Comparison of ENCODE assay signal across 13 cellular contexts in the genomic region with DNA sequence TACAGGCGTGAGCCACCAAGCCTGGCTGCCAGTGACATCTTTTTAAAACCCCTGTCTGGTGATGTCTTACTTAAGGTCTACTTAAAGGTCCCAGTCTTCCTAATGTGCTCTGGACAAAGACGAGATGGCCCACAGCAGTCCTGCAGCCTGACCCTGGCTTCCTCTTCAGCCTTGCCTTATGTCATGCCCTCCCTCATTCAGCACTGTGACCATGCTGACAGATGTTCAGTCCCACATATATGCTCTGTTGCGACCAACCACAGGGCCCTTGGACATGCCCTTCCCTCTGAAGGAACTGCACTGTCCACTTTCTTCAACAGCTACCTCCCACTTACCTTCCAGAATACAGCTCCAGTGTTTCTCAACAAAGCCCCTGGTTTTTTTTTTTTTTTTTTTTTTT.
DNase-seq lines count a peak whose midpoint lies in the region; ATAC-seq and TF ChIP-seq lines count a peak whose summit lies in the region.
"Had no signal": no experiment of that assay in that cellular context is flagged by ENCODE, and none has a peak within 500 bp of the region (broad histone marks: within the 10 kb centered on the region; RNA-seq: fewer than 3 reads in every experiment).

No MANE protein-coding gene starts in this region.

- H3K9me3 ChIP-seq in heart left ventricle (no peaks in the 10 kb centered on the region), spleen (no peaks in the 10 kb centered on the region)
- H3K9me3 ChIP-seq: BLaER1 treated with 17β-estradiol and CSF1 and Interleukin-3, amounts not matched to agents 10 nM and 100 nM; HAP-1 had no signal

- no peak for TF ChIP-seq CTCF in heart left ventricle (IDR thresholded peaks at IDR 0.05)
- TF ChIP-seq CTCF in spleen (IDR thresholded peaks at IDR 0.05 in 8 of 11, conservative IDR thresholded peaks at IDR 0.05 in 3 of 11), result no peak

- H3K4me1 ChIP-seq in heart left ventricle, result no peaks in the 10 kb centered on the region
- H3K4me1 ChIP-seq in spleen, result no peaks in the 10 kb centered on the region

- WGBS in heart left ventricle, 4 donors, result 84 to 93% (median 86%) methylated on average over 3 of the region's 3 CpGs
- WGBS in spleen, 5 donors, result 82 to 94% (median 84%) methylated on average over 3 of the region's 3 CpGs

- ATAC-seq in heart left ventricle, result no peak
- no peak for ATAC-seq in left lobe of liver
- ATAC-seq in HG02623 (IDR thresholded peaks at IDR 0.05; ENCODE audit: unreplicated experiment), result no peak

- H3K36me3 ChIP-seq in heart left ventricle (peaks cover 0 to 16% (median 0%) of the 10 kb centered on the region in 9 donors), spleen (no peaks in the 10 kb centered on the region)
- H3K36me3 ChIP-seq: BLaER1 treated with 17β-estradiol and CSF1 and Interleukin-3, amounts not matched to agents 10 nM and 100 nM; HAP-1 had no signal

- DNase-seq in cardiac septum (ENCODE audit: low spot score), result peak; percentile 50
- no peak for DNase-seq in heart left ventricle
- DNase-seq in left lobe of liver (ENCODE audit: low spot score), result peak; percentile 14
- DNase-seq in spleen, result peak; percentile 36
- no peak for DNase-seq in DMS153 (lab: John Stamatoyannopoulos, UW)
- DNase-seq in SHP77 treated with DMSO at 0.1 percent for 48 hours (lab: John Stamatoyannopoulos, UW), result no peak
- DNase-seq: ACHN; CD4-positive, CD25-positive, alpha-beta regulatory T cell; HFFc6 had no signal

- TF ChIP-seq POLR2A in heart left ventricle (IDR thresholded peaks at IDR 0.05) (no peak), spleen (IDR thresholded peaks at IDR 0.05) (no peak)

- no peak overlapping the region for H3K4me3 ChIP-seq in heart left ventricle
- no peak overlapping the region for H3K4me3 ChIP-seq in spleen
- H3K4me3 ChIP-seq: BLaER1 treated with 17β-estradiol and CSF1 and Interleukin-3, amounts not matched to agents 10 nM and 100 nM; HAP-1 had no signal

- H3K27ac ChIP-seq in heart left ventricle, result no peak overlapping the region
- no peak overlapping the region for H3K27ac ChIP-seq in spleen
- H3K27ac ChIP-seq: BLaER1 treated with 17β-estradiol and CSF1 and Interleukin-3, amounts not matched to agents 10 nM and 100 nM; HL-60 had no signal

- intact Hi-C loops in cardiac septum (cut with DNase I), result no loop called here
- intact Hi-C loops in heart left ventricle (cut with DNase I), result loop anchor here in 2 of 10 donors (5.0 to 10.0 kb wide), 2 partner anchors 125 to 133 kb away; no protein-coding TSS in a partner anchor
- intact Hi-C loops in spleen (cut with DNase I; ENCODE audit: low total_unique reads), result no loop called here

- H3K27me3 ChIP-seq in heart left ventricle (no peaks in the 10 kb centered on the region), spleen (replicated peaks in 1 of 7) (peaks cover 0 to 9% (median 0%) of the 10 kb centered on the region in 7 donors)
- H3K27me3 ChIP-seq: BLaER1 treated with 17β-estradiol and CSF1 and Interleukin-3, amounts not matched to agents 10 nM and 100 nM had no signal

Comparison
In these comparisons a context has a peak if more than half of its experiments do, and no peak if none do; other contexts are left out.
1. DNase-seq: peak in cardiac septum (single experiment), left lobe of liver (single experiment) and spleen (single experiment); none in heart left ventricle (0 of 5), DMS153 (single experiment) and SHP77 treated with DMSO at 0.1 percent for 48 hours (single experiment).